In genomic region chr22:46359362-46359761, GRCh38 we compare ENCODE assay signal across 16 cellular contexts. TPM values are rescaled to one million over a fixed set of nuclear protein-coding genes. Genes with fewer than 3 reads are reported as not detected.
DNase-seq lines count a peak whose midpoint lies in the region; ATAC-seq and TF ChIP-seq lines count a peak whose summit lies in the region.
"Had no signal": no experiment of that assay in that cellular context is flagged by ENCODE, and none has a peak within 500 bp of the region (broad histone marks: within the 10 kb centered on the region; RNA-seq: fewer than 3 reads in every experiment).

No MANE protein-coding gene starts in this region.

- H2BK15ac ChIP-seq in neuronal stem cell (ENCODE audit: low read length), result no peak overlapping the region

- H3K36me3 Mint-ChIP-seq in brain, result peaks cover 38% of the 10 kb centered on the region

- intact Hi-C loops in left cardiac atrium (cut with DNase I), result no loop called here
- intact Hi-C loops in left ventricle myocardium superior (cut with micrococcal nuclease), result no loop called here
- intact Hi-C loops in esophagus muscularis mucosa (cut with DNase I), result no loop called here

- peak overlapping the region; percentile 13 for H2BK5ac ChIP-seq in neuronal stem cell (ENCODE audit: low read length)

- peak overlapping the region; percentile 21 for H3K9ac ChIP-seq in neuronal stem cell (ENCODE audit: low read depth, low read length, poor library complexity)

- H3K4me2 ChIP-seq in neuronal stem cell (ENCODE audit: insufficient read depth, low read length, poor library complexity, severe bottlenecking), result no peak overlapping the region

- no peak overlapping the region for H4K8ac ChIP-seq in neuronal stem cell (ENCODE audit: low read depth, low read length)

- H2BK120ac ChIP-seq in neuronal stem cell (ENCODE audit: low read depth, low read length), result no peak overlapping the region

- no peak overlapping the region for H3K4me3 Mint-ChIP-seq in brain
- H3K4me3 Mint-ChIP-seq: B cell; CD4-positive, alpha-beta T cell; H9 had no signal

- H3K4me3 ChIP-seq in neuronal stem cell (ENCODE audit: low read length in 2 of 2), result no peak overlapping the region
- no peak overlapping the region for H3K4me3 ChIP-seq in esophagus muscularis mucosa
- H3K4me3 ChIP-seq: GM12878 had no signal

- no peaks in the 10 kb centered on the region for H3K27me3 Mint-ChIP-seq in brain
- H3K27me3 Mint-ChIP-seq: B cell; CD4-positive, alpha-beta T cell had no signal

- TF ChIP-seq CTCF in brain (conservative IDR thresholded peaks at IDR 0.05) (no peak), esophagus muscularis mucosa (IDR thresholded peaks at IDR 0.05) (no peak)

- H3K4me1 Mint-ChIP-seq in brain, result peaks cover 18% of the 10 kb centered on the region
- H3K4me1 Mint-ChIP-seq: H9 had no signal

- ATAC-seq in left cardiac atrium (no peak), left ventricle myocardium superior (no peak), HG02870 (IDR thresholded peaks at IDR 0.05; ENCODE audit: unreplicated experiment) (no peak)
- ATAC-seq: GM12878 had no signal

- TF ChIP-seq POLR2A in esophagus muscularis mucosa (IDR thresholded peaks at IDR 0.05; ENCODE audit: low read depth), result no peak

- no peak for TF ChIP-seq EP300 in esophagus muscularis mucosa (IDR thresholded peaks at IDR 0.05)

- H3K27ac ChIP-seq in neuronal stem cell (replicated peaks; ENCODE audit: low read length) (no peak overlapping the region), esophagus muscularis mucosa (replicated peaks in 1 of 4) (no peak overlapping the region)

- H3K27me3 ChIP-seq in neuronal stem cell (ENCODE audit: control insufficient read depth in 3 of 3, insufficient read depth in 3 of 3, low read depth in 1 of 3, low read length in 3 of 3), result no peaks in the 10 kb centered on the region
- H3K27me3 ChIP-seq in esophagus muscularis mucosa, result peaks cover 0 to 7% (median 0%) of the 10 kb centered on the region in 4 donors

- peaks cover 11% of the 10 kb centered on the region for H3K79me1 ChIP-seq in neuronal stem cell (ENCODE audit: low read depth, low read length)

- no peak overlapping the region for H2BK12ac ChIP-seq in neuronal stem cell (ENCODE audit: low read length)

- H4K91ac ChIP-seq in neuronal stem cell (ENCODE audit: low read depth, low read length, poor library complexity), result no peak overlapping the region

- no peak overlapping the region for H3K14ac ChIP-seq in neuronal stem cell (ENCODE audit: low read length)

- WGBS in neuronal stem cell (ENCODE audit: extremely low coverage in 2 of 2, insufficient read length in 2 of 2, insufficient replicate concordance in 1 of 2), 2 donors, result no CpG with 5 or more reads among the region's 14 CpGs
- 91% methylated on average over 3 of the region's 14 CpGs for WGBS in esophagus muscularis mucosa

- peaks cover 14 to 89% of the 10 kb centered on the region in 2 donors for H3K36me3 ChIP-seq in neuronal stem cell (replicated peaks in 1 of 2; ENCODE audit: control insufficient read depth in 2 of 2, insufficient read depth in 2 of 2, low read length in 2 of 2)
- peaks cover 11 to 43% (median 36%) of the 10 kb centered on the region in 4 donors for H3K36me3 ChIP-seq in esophagus muscularis mucosa

- H2AK5ac ChIP-seq in neuronal stem cell (ENCODE audit: low read depth, low read length), result no peak overlapping the region

- peak overlapping the region; percentile 57 for H3K18ac ChIP-seq in neuronal stem cell (ENCODE audit: low read length)

- DNase-seq in left cardiac atrium, result peak; percentile 19
- DNase-seq in left ventricle myocardium superior, result no peak
- no peak for DNase-seq in neuronal stem cell (ENCODE audit: low spot score)
- DNase-seq in esophagus muscularis mucosa (ENCODE audit: extremely low spot score), result no peak
- DNase-seq in NCI-H510A (lab: John Stamatoyannopoulos, UW), result no peak
- DNase-seq: ACHN; C1 segment of cervical spinal cord; Calu3; CD4-positive, alpha-beta T cell; DMS79; GOT3; H9 had no signal

- H3K9me3 ChIP-seq in neuronal stem cell (replicated peaks in 1 of 2; ENCODE audit: control insufficient read depth in 2 of 2, insufficient read depth in 1 of 2, low read depth in 1 of 2, low read length in 2 of 2) (peaks cover 6 to 8% of the 10 kb centered on the region in 2 donors), esophagus muscularis mucosa (no peaks in the 10 kb centered on the region)

- peak overlapping the region in 3 of 5 experiments; percentile 71 to 82 (median 81) for H3K27ac Mint-ChIP-seq in brain
- H3K27ac Mint-ChIP-seq: CD4-positive, alpha-beta T cell had no signal

- no peak overlapping the region for H2AFZ ChIP-seq in neuronal stem cell (ENCODE audit: low read length)

- H3K9me3 Mint-ChIP-seq in brain, result peaks cover 0 to 7% (median 4%) of the 10 kb centered on the region in 5 experiments
- H3K9me3 Mint-ChIP-seq: CD4-positive, alpha-beta T cell had no signal

- H3K4me1 ChIP-seq in neuronal stem cell (ENCODE audit: control insufficient read depth in 2 of 2, insufficient read depth in 1 of 2, low read depth in 1 of 2, low read length in 2 of 2) (no peaks in the 10 kb centered on the region), esophagus muscularis mucosa (peaks cover 0 to 6% (median 2%) of the 10 kb centered on the region in 4 donors)

- no peak overlapping the region for H3K4ac ChIP-seq in neuronal stem cell (ENCODE audit: low read length)

- H3K23ac ChIP-seq in neuronal stem cell (ENCODE audit: low read depth, low read length, poor library complexity), result no peak overlapping the region

RNA-seq across cellular contexts. Expression of gene TRMU, which starts 23.8 kb away (rescaled TPM):
- total RNA-seq in left cardiac atrium (10 to 100 TPM; 27.5 to 41.9 TPM), left ventricle myocardium superior (44.0 TPM), esophagus muscularis mucosa (10 to 100 TPM; 18.1 to 23.6 (median 20.6) TPM)
- 28.2 TPM for polyA plus RNA-seq in brain (ENCODE audit: insufficient read depth, low read depth, low replicate concordance)
- polyA plus RNA-seq in neuronal stem cell (2013, experiment 1 of 2), result 30.9 TPM
- 33.3 TPM for polyA plus RNA-seq in neuronal stem cell (2013, experiment 2 of 2)
